In the genomic region with DNA sequence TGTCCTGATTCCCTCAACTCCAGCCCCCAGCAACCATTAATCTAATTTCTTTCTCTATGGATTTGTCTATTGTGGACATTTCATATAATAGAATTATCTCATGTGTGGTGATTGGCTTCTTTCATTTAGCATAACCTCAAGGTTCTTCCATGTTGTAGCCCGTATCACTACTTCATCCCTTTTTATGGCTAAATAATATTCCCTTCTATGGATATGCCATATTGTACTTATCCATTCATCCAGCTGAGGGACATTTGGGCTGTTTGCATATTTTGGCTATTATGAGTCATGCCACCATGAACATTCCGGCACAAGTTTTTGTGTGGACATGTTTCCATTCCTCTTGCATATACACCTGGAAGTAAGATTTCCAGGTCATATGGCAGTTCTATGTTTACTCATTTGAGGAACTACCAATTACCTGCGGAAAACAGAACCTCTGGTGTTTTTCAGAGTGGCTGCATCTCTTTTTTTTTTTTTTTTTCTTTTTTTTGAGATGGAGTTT, we compare ENCODE assay signal across 1 cellular context.
TF ChIP-seq lines count a peak whose summit lies in the region.

No MANE protein-coding gene starts in this region.

TF ChIP-seq in K562, 482 proteins besides CTCF, POLR2A, EP300 and RAD21:
- TF ChIP-seq ZNF146 (CRISPR knock-in tag; IDR thresholded peaks at IDR 0.05; ENCODE audit: unreplicated experiment) (peak; percentile 67), KLF13 (tag; IDR thresholded peaks at IDR 0.05; ENCODE audit: borderline replicate concordance, low read depth) (no peak), ADNP (tag; IDR thresholded peaks at IDR 0.05) (no peak)
